In the genomic region with DNA sequence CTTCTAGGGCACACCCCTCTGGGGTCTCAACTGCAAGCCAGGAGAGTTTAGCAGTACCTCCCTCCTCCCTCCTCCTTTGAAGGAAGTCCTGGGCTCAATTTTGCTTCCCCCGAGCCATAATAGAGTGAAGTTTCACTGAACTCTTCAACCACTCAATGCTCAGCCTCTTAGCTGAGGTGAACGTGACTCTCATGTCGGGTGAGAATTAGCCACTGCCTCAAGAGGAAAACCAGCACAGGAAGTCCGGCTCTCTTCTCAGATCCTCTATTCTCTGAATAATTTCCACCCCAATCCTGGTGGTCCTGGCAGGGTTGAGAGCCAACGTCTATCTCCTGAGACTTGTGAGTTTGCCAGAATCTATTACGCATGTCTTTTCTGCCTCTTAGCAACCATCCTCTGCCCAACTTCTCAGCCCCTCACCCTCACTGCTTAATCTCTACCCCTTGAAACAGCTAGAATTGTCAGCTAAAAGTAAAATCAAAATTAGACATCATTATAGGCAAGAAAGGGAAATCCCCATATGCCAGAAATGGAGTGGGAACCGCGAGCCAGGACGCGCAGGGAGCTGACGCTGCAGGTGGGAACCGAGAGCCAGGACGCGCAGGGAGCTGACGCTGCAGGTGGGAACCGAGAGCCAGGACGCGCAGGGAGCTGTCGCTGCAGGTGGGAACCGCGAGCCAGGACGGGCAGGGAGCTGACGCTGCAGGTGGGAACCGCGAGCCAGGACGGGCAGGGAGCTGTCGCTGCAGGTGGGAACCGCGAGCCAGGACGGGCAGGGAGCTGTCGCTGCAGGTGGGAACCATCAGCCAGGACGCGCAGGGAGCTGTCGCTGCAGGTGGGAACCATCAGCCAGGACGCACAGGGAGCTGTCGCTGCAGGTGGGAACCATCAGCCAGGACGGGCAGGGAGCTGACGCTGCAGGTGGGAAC, we compare ENCODE assay signal across 1 cellular context.
TF ChIP-seq lines count a peak whose summit lies in the region.

No MANE protein-coding gene starts in this region.

TF ChIP-seq in GM12891, 5 proteins besides CTCF, POLR2A, EP300 and RAD21:
- peak; percentile 39 for TF ChIP-seq SPI1 (IDR thresholded peaks at IDR 0.05; ENCODE audit: low read depth, low read length)
